Comparison of ENCODE assay signal across 12 cellular contexts in the genomic region with DNA sequence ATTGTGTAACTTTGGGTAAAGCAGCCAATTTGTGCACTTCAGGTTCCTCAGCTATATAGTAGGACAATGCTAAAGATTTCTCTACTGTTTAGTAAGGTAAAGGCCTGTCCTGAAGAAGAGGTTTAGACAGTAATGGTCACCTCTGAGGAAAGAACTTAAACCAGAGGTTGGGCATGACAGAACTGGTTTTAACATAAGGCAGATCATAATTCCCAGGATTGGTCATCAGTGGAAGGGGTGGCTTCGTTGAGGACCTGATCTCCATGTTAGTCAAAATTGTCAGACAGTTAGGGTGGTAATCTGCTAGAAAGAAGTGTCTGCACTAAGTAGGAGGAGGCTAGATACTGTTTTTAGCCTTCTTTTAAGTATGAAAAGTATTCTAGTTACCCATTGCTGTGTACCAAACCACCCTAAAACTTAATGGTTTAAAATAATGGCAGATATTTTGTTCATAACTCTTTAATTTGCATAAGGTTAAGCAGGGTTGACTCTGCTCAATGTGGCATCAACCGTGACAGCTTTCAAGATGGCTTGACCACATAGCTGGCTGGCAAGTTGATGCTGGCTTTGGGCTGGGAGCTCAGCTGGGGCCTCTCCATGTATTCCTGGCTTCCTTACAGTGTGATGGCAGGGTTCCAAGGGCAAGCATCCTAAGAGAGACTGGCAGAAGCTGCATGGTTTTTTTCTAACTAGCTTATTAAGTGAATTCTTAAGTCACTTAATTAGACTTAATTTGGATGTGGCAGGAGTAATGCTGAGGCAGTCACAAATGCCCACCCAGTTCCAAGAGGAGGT. TPM values are rescaled to one million over a fixed set of nuclear protein-coding genes. Genes with fewer than 3 reads are reported as not detected.
DNase-seq lines count a peak whose midpoint lies in the region; ATAC-seq and TF ChIP-seq lines count a peak whose summit lies in the region.
"Had no signal": no experiment of that assay in that cellular context is flagged by ENCODE, and none has a peak within 500 bp of the region (broad histone marks: within the 10 kb centered on the region; RNA-seq: fewer than 3 reads in every experiment).

No MANE protein-coding gene starts in this region.

- H3K9me3 ChIP-seq in muscle layer of duodenum (ENCODE audit: control insufficient read depth in 1 of 2, low read length in 2 of 2) (no peaks in the 10 kb centered on the region), H9 (ENCODE audit: control insufficient read depth, low read depth, low read length) (no peaks in the 10 kb centered on the region)

- H3K56ac ChIP-seq in H9 (ENCODE audit: insufficient read length, low read depth, low read length) = no peak overlapping the region

- H3K36me3 Mint-ChIP-seq in CD14-positive monocyte (peaks cover 2 to 4% of the 10 kb centered on the region in 2 donors), H9 (ENCODE audit: insufficient read depth in 1 of 3, low read depth in 3 of 3) (peaks cover 0 to 14% (median 5%) of the 10 kb centered on the region in 3 experiments; a peak in 4 of 7 replicates)

- H3K23me2 ChIP-seq in H9 (ENCODE audit: insufficient read length, low read depth, low read length, poor library complexity, severe bottlenecking) = peaks cover 8% of the 10 kb centered on the region

- H3K23ac ChIP-seq in H9 (ENCODE audit: insufficient read length, low read depth, low read length) = no peak overlapping the region

- no peak overlapping the region for H2BK5ac ChIP-seq in H9 (ENCODE audit: insufficient read length, low read length)

- peaks cover 0 to 7% of the 10 kb centered on the region in 2 donors for H3K36me3 ChIP-seq in muscle layer of duodenum (ENCODE audit: control insufficient read depth in 1 of 2, insufficient read depth in 2 of 2, low read length in 2 of 2)
- H3K36me3 ChIP-seq: heart right ventricle had no signal

- TF ChIP-seq CTCF in CD14-positive monocyte (IDR thresholded peaks at IDR 0.05) (no peak), H9 (conservative IDR thresholded peaks at IDR 0.05) (no peak)

- H3K4me2 ChIP-seq in H9 (ENCODE audit: insufficient read depth, insufficient read length, low read length) = no peak overlapping the region

- H4K91ac ChIP-seq in H9 (ENCODE audit: insufficient read length, low read depth, low read length) = no peak overlapping the region

- no peaks in the 10 kb centered on the region for H3K27me3 ChIP-seq in muscle layer of duodenum (ENCODE audit: low read depth, low read length)
- no peaks in the 10 kb centered on the region for H3K27me3 ChIP-seq in H9 (ENCODE audit: insufficient read depth, low read length)
- H3K27me3 ChIP-seq: heart right ventricle had no signal

- no peaks in the 10 kb centered on the region for H4K20me1 ChIP-seq in H9 (ENCODE audit: control insufficient read depth, insufficient read depth, insufficient read length)

- H3K27ac ChIP-seq in muscle layer of duodenum (ENCODE audit: low read length) = peak overlapping the region; percentile 8
- H3K27ac ChIP-seq in H9 (ENCODE audit: insufficient read length, low read depth, low read length) = no peak overlapping the region
- H3K27ac ChIP-seq: heart right ventricle had no signal

- H3K4me1 Mint-ChIP-seq in CD14-positive monocyte = peaks cover 24% of the 10 kb centered on the region
- no peaks in the 10 kb centered on the region for H3K4me1 Mint-ChIP-seq in H9

- H3K18ac ChIP-seq in H9 (ENCODE audit: insufficient read length, low read depth, low read length) = no peak overlapping the region

- H3K4me3 ChIP-seq in muscle layer of duodenum (ENCODE audit: low read depth in 1 of 2, low read length in 2 of 2) = no peak overlapping the region
- H3K4me3 ChIP-seq: coronary artery, heart right ventricle had no signal

- no peak overlapping the region for H3K9ac ChIP-seq in H9 (ENCODE audit: extremely low read depth, insufficient read length, low read length)

- no peak overlapping the region for H2BK12ac ChIP-seq in H9 (ENCODE audit: insufficient read length, low read depth, low read length)

- H2BK15ac ChIP-seq in H9 (ENCODE audit: low read depth, low read length) = no peak overlapping the region

- no peak for ATAC-seq in sciatic nerve
- ATAC-seq: activated CD4-positive, CD25-positive, alpha-beta regulatory T cell treated with anti-CD3 and anti-CD28 coated beads, Interleukin-2, amount 50 U/mL, for 24 hours; heart right ventricle had no signal

- no peak overlapping the region for H3K4ac ChIP-seq in H9 (ENCODE audit: low read depth, low read length)

- no peak overlapping the region for H4K5ac ChIP-seq in H9 (ENCODE audit: insufficient read length, low read depth, low read length)

- H3K9me3 Mint-ChIP-seq in CD14-positive monocyte = peaks cover 0 to 15% (median 11%) of the 10 kb centered on the region in 7 donors
- peaks cover 38 to 42% of the 10 kb centered on the region in 2 experiments for H3K9me3 Mint-ChIP-seq in H9

- H3K27ac Mint-ChIP-seq in CD14-positive monocyte (peak overlapping the region in 5 of 7 donors; percentile 11 to 46 (median 35)), H9 (no peak overlapping the region)

- no peak overlapping the region for H3T11ph ChIP-seq in H9 (ENCODE audit: low read length)

- no peak overlapping the region for H2AFZ ChIP-seq in H9 (ENCODE audit: low read length)

- no peak overlapping the region for H4K8ac ChIP-seq in H9 (replicated peaks; ENCODE audit: insufficient read length, low read depth, low read length)

- WGBS in H9 (ENCODE audit: extremely low coverage, insufficient read length, low lambda C conversion rate) = no CpG with 5 or more reads among the region's 2 CpGs

- H3K79me1 ChIP-seq in H9 (ENCODE audit: insufficient read depth, low read depth, low read length, poor library complexity, severe bottlenecking) = peaks cover 3% of the 10 kb centered on the region

- H2AK5ac ChIP-seq in H9 (ENCODE audit: insufficient read length, low read length) = no peak overlapping the region

- peaks cover 3 to 5% of the 10 kb centered on the region in 2 donors for H3K4me1 ChIP-seq in muscle layer of duodenum (ENCODE audit: control insufficient read depth in 1 of 2, insufficient read depth in 2 of 2, low read length in 2 of 2)
- H3K4me1 ChIP-seq in H9 (ENCODE audit: insufficient read depth, low read length) = no peaks in the 10 kb centered on the region

- no peak overlapping the region for H2BK120ac ChIP-seq in H9 (ENCODE audit: low read depth, low read length, poor library complexity, severe bottlenecking)

- H3K14ac ChIP-seq in H9 (ENCODE audit: insufficient read depth, low read length) = no peak overlapping the region

- H3K27me3 Mint-ChIP-seq in CD14-positive monocyte (ENCODE audit: low read depth in 3 of 3) (peaks cover 0 to 2% (median 1%) of the 10 kb centered on the region in 3 donors), H9 (ENCODE audit: low read depth) (peaks cover under 1% of the 10 kb centered on the region; the same call in 1 of the 2 replicates)

- H3K4me3 Mint-ChIP-seq in CD14-positive monocyte (peak overlapping the region in 1 of 2 donors; percentile 9), H9 (no peak overlapping the region)

- intact Hi-C loops in CD14-positive monocyte (cut with micrococcal nuclease) = no loop called here
- intact Hi-C loops in sciatic nerve (cut with DNase I) = no loop called here

- no peak for DNase-seq in CD14-positive monocyte (ENCODE audit: low spot score)
- DNase-seq in H4 (ENCODE audit: low spot score) = peak; percentile 8
- peak in 43 of 58 donors; percentile 0 to 66 (median 17) for DNase-seq in anterior cingulate cortex (lab: John Stamatoyannopoulos, UW)
- no peak for DNase-seq in T-helper 2 cell
- no peak for DNase-seq in sciatic nerve (ENCODE audit: low spot score)
- no peak for DNase-seq in iPS-NIHi7 (ENCODE audit: extremely low spot score)
- DNase-seq in H9 = no peak
- DNase-seq: NCI-H1417 had no signal

- H3K79me2 ChIP-seq in H9 (ENCODE audit: insufficient read depth, low read length) = no peaks in the 10 kb centered on the region; the same call in 1 of the 2 replicates

- H2BK20ac ChIP-seq in H9 (ENCODE audit: low read depth, low read length, poor library complexity, severe bottlenecking) = no peak overlapping the region

RNA-seq across cellular contexts. Expression of a gene that starts 4.3 kb away (rescaled TPM):
- 10 to 100 TPM; 55.7 to 60.3 TPM for polyA plus RNA-seq in CD14-positive monocyte
- 14.8 and 17.4 TPM in 2 replicates for total RNA-seq in H4 (2014; rRNA removed; shearing (Covaris generic))
- total RNA-seq in sciatic nerve (11.3 TPM), H9 (2021) (4.6 and 5.1 TPM in 2 replicates)

Comparison
In these comparisons a context has a peak if more than half of its experiments do, and no peak if none do; other contexts are left out.
1. DNase-seq: peak in H4 (single experiment) and anterior cingulate cortex (43 of 58); none in CD14-positive monocyte (single experiment), T-helper 2 cell (0 of 5), sciatic nerve (single experiment), iPS-NIHi7 (single experiment) and H9 (single experiment).
2. H3K27ac Mint-ChIP-seq: peak in CD14-positive monocyte (5 of 7); none in H9 (0 of 3).